In genomic region chr17:45432405-45433113, GRCh38 we compare ENCODE assay signal across 8 cellular contexts. TPM values are rescaled to one million over a fixed set of nuclear protein-coding genes. Genes with fewer than 3 reads are reported as not detected.
DNase-seq lines count a peak whose midpoint lies in the region; ATAC-seq and TF ChIP-seq lines count a peak whose summit lies in the region.

A gene with protein sequence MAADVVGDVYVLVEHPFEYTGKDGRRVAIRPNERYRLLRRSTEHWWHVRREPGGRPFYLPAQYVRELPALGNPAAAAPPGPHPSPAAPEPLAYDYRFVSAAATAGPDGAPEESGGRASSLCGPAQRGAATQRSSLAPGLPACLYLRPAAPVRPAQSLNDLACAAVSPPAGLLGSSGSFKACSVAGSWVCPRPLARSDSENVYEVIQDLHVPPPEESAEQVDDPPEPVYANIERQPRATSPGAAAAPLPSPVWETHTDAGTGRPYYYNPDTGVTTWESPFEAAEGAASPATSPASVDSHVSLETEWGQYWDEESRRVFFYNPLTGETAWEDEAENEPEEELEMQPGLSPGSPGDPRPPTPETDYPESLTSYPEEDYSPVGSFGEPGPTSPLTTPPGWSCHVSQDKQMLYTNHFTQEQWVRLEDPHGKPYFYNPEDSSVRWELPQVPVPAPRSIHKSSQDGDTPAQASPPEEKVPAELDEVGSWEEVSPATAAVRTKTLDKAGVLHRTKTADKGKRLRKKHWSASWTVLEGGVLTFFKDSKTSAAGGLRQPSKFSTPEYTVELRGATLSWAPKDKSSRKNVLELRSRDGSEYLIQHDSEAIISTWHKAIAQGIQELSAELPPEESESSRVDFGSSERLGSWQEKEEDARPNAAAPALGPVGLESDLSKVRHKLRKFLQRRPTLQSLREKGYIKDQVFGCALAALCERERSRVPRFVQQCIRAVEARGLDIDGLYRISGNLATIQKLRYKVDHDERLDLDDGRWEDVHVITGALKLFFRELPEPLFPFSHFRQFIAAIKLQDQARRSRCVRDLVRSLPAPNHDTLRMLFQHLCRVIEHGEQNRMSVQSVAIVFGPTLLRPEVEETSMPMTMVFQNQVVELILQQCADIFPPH (minus strand): TSS chr17:45432870. CDS start chr17:45430279, 2,591 bp downstream.

- H3K4me2 ChIP-seq in mammary epithelial cell (ENCODE audit: insufficient read depth, low read depth, low read length) = peak within 1 kb of the TSS; percentile 95

- H3K36me3 ChIP-seq in mammary epithelial cell (ENCODE audit: insufficient read depth, low read length) = peaks cover under 1% of the 10 kb centered on the region

- H3K27me3 ChIP-seq in mammary epithelial cell (ENCODE audit: insufficient read depth, low read length) = no peaks in the 10 kb centered on the region

- no peak within 1 kb of the TSS for H3K27ac Mint-ChIP-seq in stimulated activated naive CD8-positive, alpha-beta T cell treated with anti-CD3 and anti-CD28 coated beads, Interleukin-15, Interleukin-2, amounts not matched to agents 100 ng/mL and 50 ng/mL, for 24 hours

- ATAC-seq in GM18868 (IDR thresholded peaks at IDR 0.05; ENCODE audit: unreplicated experiment) (no peak), GM21447 (IDR thresholded peaks at IDR 0.05; ENCODE audit: unreplicated experiment) (no peak)

- H3K27me3 Mint-ChIP-seq in stimulated activated naive CD8-positive, alpha-beta T cell treated with anti-CD3 and anti-CD28 coated beads, Interleukin-15, Interleukin-2, amounts not matched to agents 100 ng/mL and 50 ng/mL, for 24 hours = peaks cover 5% of the 10 kb centered on the region

- dilution Hi-C loops in mammary epithelial cell (cut with HindIII; ENCODE audit: low sequenced_read_pairs) = no loop called here

- DNase-seq in GM12864 (ENCODE audit: low read depth) (no peak), NOMO-1 treated with dmso at 0.1 percent for 144 hours (lab: John Stamatoyannopoulos, UW; ENCODE audit: unreplicated experiment) (peak; percentile 16), mammary epithelial cell (peak; percentile 39), kidney tubule cell (ENCODE audit: low spot score) (peak; percentile 68)
- DNase-seq in stimulated activated CD4-positive, alpha-beta T cell treated with anti-CD3 and anti-CD28 coated beads, Interleukin-2, amount 100 ng/mL, for 48 hours = no peak

- no peak for TF ChIP-seq CTCF in GM12864 (IDR thresholded peaks at IDR 0.05; ENCODE audit: low read depth, low read length, missing control alignments)
- no peak for TF ChIP-seq CTCF in mammary epithelial cell (conservative IDR thresholded peaks at IDR 0.05 in 1 of 2, IDR thresholded peaks at IDR 0.05 in 1 of 2; ENCODE audit: extremely low read depth in 1 of 2, insufficient read depth in 1 of 2, low read depth in 1 of 2, low read length in 2 of 2)

- peak within 1 kb of the TSS; percentile 58 for H3K27ac ChIP-seq in mammary epithelial cell (ENCODE audit: insufficient read depth, low read depth, low read length)

- intact Hi-C loops in mammary epithelial cell (cut with micrococcal nuclease) = loop anchor here (5.0 kb wide), 1 partner anchor 55 kb away; no protein-coding TSS in a partner anchor

- H3K4me3 Mint-ChIP-seq in stimulated activated naive CD8-positive, alpha-beta T cell treated with anti-CD3 and anti-CD28 coated beads, Interleukin-15, Interleukin-2, amounts not matched to agents 100 ng/mL and 50 ng/mL, for 24 hours = peak within 1 kb of the TSS; percentile 80

- WGBS in mammary epithelial cell (ENCODE audit: low coverage, missing lambda C conversion rate) = 0% methylated on average over 6 of the region's 64 CpGs

- no peaks in the 10 kb centered on the region for H4K20me1 ChIP-seq in mammary epithelial cell (ENCODE audit: insufficient read depth, low read length)

- no peaks in the 10 kb centered on the region for H3K9me3 ChIP-seq in mammary epithelial cell (replicated peaks; ENCODE audit: insufficient read depth, low read length)

- peaks cover 28% of the 10 kb centered on the region for H3K4me1 Mint-ChIP-seq in stimulated activated naive CD8-positive, alpha-beta T cell treated with anti-CD3 and anti-CD28 coated beads, Interleukin-15, Interleukin-2, amounts not matched to agents 100 ng/mL and 50 ng/mL, for 24 hours (ENCODE audit: low read depth)

- no peaks in the 10 kb centered on the region for H3K36me3 Mint-ChIP-seq in stimulated activated naive CD8-positive, alpha-beta T cell treated with anti-CD3 and anti-CD28 coated beads, Interleukin-15, Interleukin-2, amounts not matched to agents 100 ng/mL and 50 ng/mL, for 24 hours (ENCODE audit: low read depth)

- H3K4me3 ChIP-seq in GM12864 (ENCODE audit: low read depth, low read length) (peak within 1 kb of the TSS; percentile 47), mammary epithelial cell (replicated peaks in 1 of 3; ENCODE audit: insufficient read depth in 1 of 3, low read depth in 2 of 3, low read length in 3 of 3) (peak within 1 kb of the TSS; percentile 61 to 82 (median 62))

- in situ Hi-C loops in mammary epithelial cell (cut with MboI; ENCODE audit: low sequenced_read_pairs in 2 of 2) = loop anchor here in 1 of 2 donors (25.0 kb wide), 1 partner anchor 430 kb away; no protein-coding TSS in a partner anchor

- H3K9ac ChIP-seq in mammary epithelial cell (ENCODE audit: insufficient read depth, low read length) = peak within 1 kb of the TSS; percentile 44

- peak within 1 kb of the TSS; percentile 68 for H2AFZ ChIP-seq in mammary epithelial cell (ENCODE audit: low read depth, low read length)

- no TSS peak for BruUV-seq in mammary epithelial cell (replicated peaks; lab: Mats Ljungman, UMichigan)

- CTCF ChIA-PET in mammary epithelial cell (lab: Charles Lee; ENCODE audit: low non-redundant PET) = no interaction called here

- H3K79me2 ChIP-seq in mammary epithelial cell (ENCODE audit: insufficient read depth, low read length) = peaks cover 21% of the 10 kb centered on the region

- H3K9me3 Mint-ChIP-seq in stimulated activated naive CD8-positive, alpha-beta T cell treated with anti-CD3 and anti-CD28 coated beads, Interleukin-15, Interleukin-2, amounts not matched to agents 100 ng/mL and 50 ng/mL, for 24 hours = no peaks in the 10 kb centered on the region

- peaks cover 12% of the 10 kb centered on the region for H3K4me1 ChIP-seq in mammary epithelial cell (ENCODE audit: insufficient read depth, low read length)

RNA-seq across cellular contexts. Expression of the gene that starts here (rescaled TPM):
- 10 to 100 TPM; 24.8 to 31.3 TPM for total RNA-seq in mammary epithelial cell
- polyA plus RNA-seq in mammary epithelial cell = 18.5 TPM
- 11.2 TPM for polyA minus RNA-seq in mammary epithelial cell

Comparison
In these comparisons a context has a peak if more than half of its experiments do, and no peak if none do; other contexts are left out.
1. DNase-seq: peak in NOMO-1 treated with dmso at 0.1 percent for 144 hours (single experiment), mammary epithelial cell (single experiment) and kidney tubule cell (single experiment); none in GM12864 (single experiment) and stimulated activated CD4-positive, alpha-beta T cell treated with anti-CD3 and anti-CD28 coated beads, Interleukin-2, amount 100 ng/mL, for 48 hours (0 of 2).